10 cellular contexts compared by ENCODE assay signal in the genomic region with DNA sequence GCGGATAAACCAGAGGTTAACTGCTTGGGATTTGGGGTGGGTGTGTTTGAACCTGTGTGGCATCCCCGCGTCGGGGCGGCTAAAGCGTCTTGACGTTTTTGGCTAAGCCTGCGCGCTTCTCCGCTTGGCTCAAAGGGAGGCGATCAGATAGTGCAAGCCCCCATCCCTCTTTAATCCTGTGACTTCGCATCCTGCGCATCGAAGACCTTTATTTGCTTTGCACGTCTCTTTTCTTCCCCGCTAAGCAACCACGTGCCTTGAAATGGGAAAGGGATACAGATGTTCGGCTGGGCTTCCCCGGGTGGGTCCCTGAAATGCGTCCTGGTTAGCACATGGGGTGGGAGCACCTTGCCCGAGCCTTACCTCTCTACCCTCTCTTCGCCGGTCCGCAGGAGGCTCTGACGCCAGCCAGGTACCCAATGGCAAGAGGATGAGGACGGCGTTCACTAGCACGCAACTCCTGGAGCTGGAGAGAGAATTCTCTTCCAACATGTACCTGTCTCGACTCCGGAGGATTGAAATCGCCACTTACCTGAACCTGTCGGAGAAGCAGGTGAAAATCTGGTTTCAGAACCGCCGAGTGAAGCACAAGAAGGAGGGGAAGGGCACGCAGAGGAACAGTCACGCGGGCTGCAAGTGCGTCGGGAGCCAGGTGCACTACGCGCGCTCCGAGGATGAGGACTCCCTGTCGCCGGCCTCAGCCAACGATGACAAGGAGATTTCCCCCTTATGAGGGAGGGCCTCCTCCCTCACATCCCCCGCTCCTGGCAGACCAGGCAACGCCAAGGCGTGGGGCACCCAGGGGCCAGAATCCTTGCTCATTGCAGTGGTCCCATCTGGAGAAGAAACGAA. TPM values are rescaled to one million over a fixed set of nuclear protein-coding genes. Genes with fewer than 3 reads are reported as not detected.
DNase-seq lines count a peak whose midpoint lies in the region; ATAC-seq and TF ChIP-seq lines count a peak whose summit lies in the region.
"Had no signal": no experiment of that assay in that cellular context is flagged by ENCODE, and none has a peak within 500 bp of the region (broad histone marks: within the 10 kb centered on the region; RNA-seq: fewer than 3 reads in every experiment).

No MANE protein-coding gene starts in this region.

- H3K4me3 ChIP-seq in IMR-90 (ENCODE audit: insufficient read depth, low read depth, low read length) (peak overlapping the region; percentile 40), dorsolateral prefrontal cortex (peak overlapping the region in 52 of 59 donors; percentile 28 to 72 (median 52)), osteoblast (ENCODE audit: insufficient read depth, low read length) (peak overlapping the region; percentile 64)
- H3K4me3 ChIP-seq: SK-N-MC had no signal

- peak overlapping the region; percentile 66; the same call in 1 of the 2 replicates for H3K23ac ChIP-seq in IMR-90 (ENCODE audit: low read depth, low read length)

- dilution Hi-C loops in IMR-90 (cut with HindIII; ENCODE audit: low sequenced_read_pairs, unreplicated experiment) = no loop called here

- intact Hi-C loops in IMR-90 (cut with micrococcal nuclease) (no loop called here), dorsolateral prefrontal cortex (cut with DNase I) (no loop called here)

- H3K9me1 ChIP-seq in IMR-90 (ENCODE audit: insufficient read depth, low read length) = peaks cover 9% of the 10 kb centered on the region

- no peak overlapping the region for H4K5ac ChIP-seq in IMR-90 (ENCODE audit: low read depth, low read length)

- CTCF ChIA-PET in IMR-90 (lab: Yijun Ruan, JAX) = no interaction called here

- no peak overlapping the region for H3K14ac ChIP-seq in IMR-90 (replicated peaks; ENCODE audit: low read depth, low read length)

- H3K36me3 ChIP-seq in IMR-90 (ENCODE audit: control insufficient read depth, insufficient read depth, low read length) (no peaks in the 10 kb centered on the region), osteoblast (ENCODE audit: insufficient read depth, low read length) (no peaks in the 10 kb centered on the region)

- H3K79me1 ChIP-seq in IMR-90 (ENCODE audit: low read depth in 1 of 2, low read length in 2 of 2) = no peaks in the 10 kb centered on the region

- no peak overlapping the region; the same call in 1 of the 2 replicates for H2BK20ac ChIP-seq in IMR-90 (ENCODE audit: low read depth, low read length)

- H3K27ac ChIP-seq in IMR-90 (ENCODE audit: insufficient read depth, low read length) (no peak overlapping the region), dorsolateral prefrontal cortex (no peak overlapping the region), osteoblast (ENCODE audit: low read depth, low read length) (no peak overlapping the region)
- H3K27ac ChIP-seq: SK-N-MC had no signal

- WGBS in IMR-90 (ENCODE audit: extremely low coverage in 2 of 2, insufficient read length in 1 of 2), 2 experiments = 21% methylated on average over 25 of the region's 50 CpGs; no CpG with 5 or more reads in 1 of the 2 experiments

- no peak overlapping the region for H4K8ac ChIP-seq in IMR-90 (ENCODE audit: low read depth in 2 of 2, low read length in 2 of 2)

- in situ Hi-C loops in IMR-90 (cut with MboI; ENCODE audit: low sequenced_read_pairs) = no loop called here

- H3K9ac ChIP-seq in IMR-90 (ENCODE audit: low read depth, low read length) = no peak overlapping the region

- DNase-seq in COLO668 (lab: John Stamatoyannopoulos, UW; ENCODE audit: unreplicated experiment) (peak; percentile 18), IMR-90 (no peak), dorsolateral prefrontal cortex (no peak), osteoblast (ENCODE audit: insufficient read length, low spot score, missing footprints) (no peak), NCI-H774 (lab: John Stamatoyannopoulos, UW) (no peak), HuH-7.5 (ENCODE audit: low spot score) (no peak), T-helper 9 cell (no peak), NCI-H128 (lab: John Stamatoyannopoulos, UW; ENCODE audit: unreplicated experiment) (no peak)

- no peaks in the 10 kb centered on the region for H3K79me2 ChIP-seq in osteoblast (ENCODE audit: insufficient read depth, low read length)

- TF ChIP-seq RAD21 in IMR-90 (IDR thresholded peaks at IDR 0.05; ENCODE audit: low read length) = no peak

- no peaks in the 10 kb centered on the region for H3K9me3 ChIP-seq in IMR-90 (ENCODE audit: control insufficient read depth, insufficient read depth, low read length)
- H3K9me3 ChIP-seq in osteoblast (ENCODE audit: low read depth, low read length) = no peaks in the 10 kb centered on the region

- H3K4me1 ChIP-seq in IMR-90 (ENCODE audit: control insufficient read depth, insufficient read depth, low read length) (no peaks in the 10 kb centered on the region), osteoblast (ENCODE audit: insufficient read depth, low read length) (peaks cover 17% of the 10 kb centered on the region)

- H3K27me3 ChIP-seq in IMR-90 (ENCODE audit: control insufficient read depth, insufficient read depth, low read length) (peaks cover 64% of the 10 kb centered on the region), dorsolateral prefrontal cortex (peaks cover 4 to 100% (median 87%) of the 10 kb centered on the region in 45 donors), osteoblast (ENCODE audit: insufficient read depth, low read length) (peaks cover 75% of the 10 kb centered on the region)

- H3K4me2 ChIP-seq in IMR-90 (ENCODE audit: low read depth, low read length) = peak overlapping the region; percentile 59
- H3K4me2 ChIP-seq in osteoblast (ENCODE audit: insufficient read depth, low read length) = peak overlapping the region; percentile 87

- H2AK5ac ChIP-seq in IMR-90 (ENCODE audit: low read depth, low read length) = no peak overlapping the region

- H4K20me1 ChIP-seq in IMR-90 (ENCODE audit: insufficient read depth, low read length) = no peaks in the 10 kb centered on the region
- no peaks in the 10 kb centered on the region for H4K20me1 ChIP-seq in osteoblast (ENCODE audit: insufficient read depth, low read length)

- POLR2A ChIA-PET in IMR-90 (lab: Charles Lee; ENCODE audit: unreplicated experiment) = no interaction called here

- no peak overlapping the region for H3K56ac ChIP-seq in IMR-90 (ENCODE audit: extremely low read depth, insufficient read depth, low read length)

- H2AFZ ChIP-seq in IMR-90 (replicated peaks; ENCODE audit: low read length, poor library complexity) = peak overlapping the region; percentile 88
- H2AFZ ChIP-seq in osteoblast (ENCODE audit: low read length) = no peak overlapping the region

- BruUV-seq in IMR-90 (replicated peaks; lab: Mats Ljungman, UMichigan) = no TSS peak

- peak overlapping the region; percentile 18 for H2AK9ac ChIP-seq in IMR-90 (replicated peaks; ENCODE audit: low read depth, low read length, poor library complexity)

- H2BK120ac ChIP-seq in IMR-90 (ENCODE audit: low read depth, low read length) = no peak overlapping the region

- no peak overlapping the region for H2BK5ac ChIP-seq in IMR-90 (ENCODE audit: low read depth, low read length, poor library complexity, severe bottlenecking)

- no peak overlapping the region for H3K18ac ChIP-seq in IMR-90 (ENCODE audit: low read depth, low read length)

- H2BK15ac ChIP-seq in IMR-90 (ENCODE audit: low read depth, low read length) = no peak overlapping the region

- TF ChIP-seq CTCF in IMR-90 (conservative IDR thresholded peaks at IDR 0.05; ENCODE audit: low read depth, low read length) (no peak), dorsolateral prefrontal cortex (IDR thresholded peaks at IDR 0.05 in 54 of 56, conservative IDR thresholded peaks at IDR 0.05 in 2 of 56; ENCODE audit: low read depth in 1 of 56, partially characterized antibody in 56 of 56) (no peak), osteoblast (IDR thresholded peaks at IDR 0.05; ENCODE audit: extremely low read depth, low read depth, low read length) (no peak)

- no peak overlapping the region for H3K4ac ChIP-seq in IMR-90 (ENCODE audit: low read depth, low read length)

- no peak overlapping the region for H4K91ac ChIP-seq in IMR-90 (ENCODE audit: insufficient read depth, low read depth, low read length)

- no peak for ATAC-seq in IMR-90 (ENCODE audit: low read depth)

- TF ChIP-seq POLR2A in IMR-90 (IDR thresholded peaks at IDR 0.05; ENCODE audit: low read depth, low read length) = no peak

TF ChIP-seq in IMR-90, 13 proteins besides CTCF, POLR2A, EP300 and RAD21:
- TF ChIP-seq MAFK (IDR thresholded peaks at IDR 0.05; ENCODE audit: low read depth, low read length) = no peak
- TF ChIP-seq FOS (IDR thresholded peaks at IDR 0.05; ENCODE audit: low read depth, low read length) = no peak

RNA-seq across cellular contexts. Expression of a gene that starts 1.5 kb away (rescaled TPM):
- total RNA-seq in IMR-90 (2012; rRNA removed) (not detected in 2 replicates), dorsolateral prefrontal cortex (1 to 10 TPM in 37 of 120 experiments, under 1 TPM in 52, not detected in 31; 0.22 to 3.0 (median 0.85) TPM), osteoblast (not detected in 2 replicates)
- polyA plus RNA-seq in IMR-90 (2012; rRNA removed) = not detected in 2 replicates
- 0.03 TPM in 1 of 2 replicates, not detected in the other for polyA plus RNA-seq in IMR-90 (2012; cell fraction: cytosol; rRNA removed)
- not detected in 2 replicates for polyA plus RNA-seq in IMR-90 (2012; cell fraction: nucleus; rRNA removed; ENCODE audit: low replicate concordance)
- total RNA-seq: bronchial epithelial cell had no signal

RNA-seq across cellular contexts. Expression of a gene that starts 37.0 kb away (rescaled TPM):
- total RNA-seq in IMR-90 (2012; rRNA removed) (26.3 and 65.0 TPM in 2 replicates), dorsolateral prefrontal cortex (10 to 100 TPM; 10.0 to 28.8 (median 19.4) TPM), osteoblast (66.6 and 73.1 TPM in 2 replicates)
- 18.8 and 20.4 TPM in 2 replicates for polyA plus RNA-seq in IMR-90 (2012; rRNA removed)
- 25.1 and 34.5 TPM in 2 replicates for polyA plus RNA-seq in IMR-90 (2012; cell fraction: cytosol; rRNA removed)
- 13.2 and 17.0 TPM in 2 replicates for polyA plus RNA-seq in IMR-90 (2012; cell fraction: nucleus; rRNA removed; ENCODE audit: low replicate concordance)
